ENCODE assay signal across 8 cellular contexts in genomic region chr17:17913695-17914332, GRCh38. TPM values are rescaled to one million over a fixed set of nuclear protein-coding genes. Genes with fewer than 3 reads are reported as not detected.
DNase-seq lines count a peak whose midpoint lies in the region; ATAC-seq, FAIRE-seq and TF ChIP-seq lines count a peak whose summit lies in the region.

No MANE protein-coding gene starts in this region.

- dilution Hi-C loops in keratinocyte (cut with MboI; ENCODE audit: extremely low pct_ligation_motif_present, low sequenced_read_pairs) = no loop called here

- no peaks in the 10 kb centered on the region for H3K4me1 Mint-ChIP-seq in stimulated activated memory B cell treated with anti-CD40 and anti-IgM and Interleukin-4, amounts not matched to agents 10 μg/mL and 1 μg/mL and 100 μg/mL, for 72 hours

- RAD21 ChIA-PET in GM12878 (lab: Charles Lee; ENCODE audit: unreplicated experiment) = interaction anchor here (1.5 kb wide), 1 partner anchor 120 kb away, joined by 3 read pairs; no protein-coding TSS in a partner anchor

- TF ChIP-seq EP300 in GM12878 (IDR thresholded peaks at IDR 0.05; ENCODE audit: borderline replicate concordance in 1 of 2, control insufficient read depth in 1 of 2, low read depth in 2 of 2, low read length in 2 of 2) = no peak

- H2AFZ ChIP-seq in GM12878 (ENCODE audit: control insufficient read depth, low read depth, low read length) (no peak overlapping the region), keratinocyte (ENCODE audit: control insufficient read depth, low read length) (no peak overlapping the region)

- in situ Hi-C loops in GM12878 (cut with MboI) = no loop called here

- peak; percentile 96 for DNase-seq in LHCN-M2 (ENCODE audit: low read depth)
- peak; percentile 74 for DNase-seq in RCC 7860 (ENCODE audit: low spot score)
- DNase-seq in GM12878 (ENCODE audit: low read depth, low spot score) = no peak
- peak; percentile 95 for DNase-seq in keratinocyte (ENCODE audit: low read depth, low spot score)
- peak; percentile 11 for DNase-seq in stimulated activated CD8-positive, alpha-beta memory T cell treated with anti-CD3 and anti-CD28 coated beads, Interleukin-15, amount 100 ng/mL, for 1 hour (ENCODE audit: low read depth)

- CTCF ChIA-PET in GM12878 (lab: Yijun Ruan, JAX) = interaction anchor here (1.7 kb wide), 1 partner anchor 23 kb away, joined by 8 read pairs; no protein-coding TSS in a partner anchor

- POLR2A ChIA-PET in GM12878 (lab: Charles Lee) = no interaction called here

- H3K4me1 ChIP-seq in GM12878 (ENCODE audit: control insufficient read depth, insufficient read depth, low read length) (peaks cover 1% of the 10 kb centered on the region), keratinocyte (ENCODE audit: control insufficient read depth, extremely low read depth, insufficient read depth, low read length) (peaks cover 26% of the 10 kb centered on the region)

- no peaks in the 10 kb centered on the region for H3K9me1 ChIP-seq in keratinocyte (ENCODE audit: control insufficient read depth, extremely low read depth, insufficient read depth, low read length)

- H4K20me1 ChIP-seq in GM12878 (ENCODE audit: control insufficient read depth, insufficient read depth) (no peaks in the 10 kb centered on the region), keratinocyte (ENCODE audit: control insufficient read depth, extremely low read depth, insufficient read depth, low read length) (no peaks in the 10 kb centered on the region)

- H3K27ac Mint-ChIP-seq in stimulated activated memory B cell treated with anti-CD40 and anti-IgM and Interleukin-4, amounts not matched to agents 10 μg/mL and 1 μg/mL and 100 μg/mL, for 72 hours = no peak overlapping the region

- H3K4me2 ChIP-seq in GM12878 (ENCODE audit: control insufficient read depth, insufficient read depth) (0 out of 2 replicates have a peak overlapping the region, but pooled peaks have one; percentile 3), keratinocyte (ENCODE audit: control insufficient read depth, extremely low read depth, insufficient read depth, low read depth, low read length) (peak overlapping the region; percentile 60)

- H3K9ac ChIP-seq in GM12878 (ENCODE audit: control insufficient read depth, insufficient read depth, low read length) = no peak overlapping the region
- H3K9ac ChIP-seq in keratinocyte (ENCODE audit: control insufficient read depth, extremely low read depth, insufficient read depth, low read length) = peak overlapping the region; percentile 45

- no peaks in the 10 kb centered on the region for H3K27me3 ChIP-seq in GM12878 (replicated peaks in 1 of 2; ENCODE audit: control insufficient read depth in 2 of 2, insufficient read depth in 2 of 2, low read length in 1 of 2)
- H3K27me3 ChIP-seq in keratinocyte (ENCODE audit: control insufficient read depth, extremely low read depth, insufficient read depth, low read length) = no peaks in the 10 kb centered on the region

- H3K4me3 ChIP-seq in GM12878 = no peak overlapping the region
- peak overlapping the region in 2 of 3 experiments; percentile 0 to 4 for H3K4me3 ChIP-seq in keratinocyte (ENCODE audit: control insufficient read depth in 2 of 3, extremely low read depth in 1 of 3, insufficient read depth in 2 of 3, low read depth in 1 of 3, low read length in 3 of 3)

- H3K27me3 Mint-ChIP-seq in stimulated activated memory B cell treated with anti-CD40 and anti-IgM and Interleukin-4, amounts not matched to agents 10 μg/mL and 1 μg/mL and 100 μg/mL, for 72 hours = no peaks in the 10 kb centered on the region

- H3K36me3 ChIP-seq in GM12878 (ENCODE audit: control insufficient read depth in 2 of 2, insufficient read depth in 2 of 2, low read length in 1 of 2) = no peaks in the 10 kb centered on the region
- peaks cover 0 to 2% of the 10 kb centered on the region in 2 experiments for H3K36me3 ChIP-seq in keratinocyte (ENCODE audit: control insufficient read depth in 2 of 2, extremely low read depth in 1 of 2, insufficient read depth in 2 of 2, low read length in 2 of 2)

- intact Hi-C loops in GM12878 (cut with micrococcal nuclease; ENCODE audit: unreplicated experiment) = no loop called here

- ATAC-seq in GM12878 (peak; percentile 76), GM21717 (IDR thresholded peaks at IDR 0.05; ENCODE audit: unreplicated experiment) (no peak)
- no peak for ATAC-seq in stimulated activated memory B cell treated with anti-CD40 and anti-IgM and Interleukin-4, amounts not matched to agents 10 μg/mL and 1 μg/mL and 100 μg/mL, for 72 hours

- WGBS in GM12878 (ENCODE audit: insufficient coverage, insufficient replicate concordance, low lambda C conversion rate, missing lambda C conversion rate) = 55% methylated on average over 4 of the region's 4 CpGs

- no peaks in the 10 kb centered on the region for H3K9me3 ChIP-seq in GM12878 (replicated peaks; ENCODE audit: control insufficient read depth, insufficient read depth, low read length)
- H3K9me3 ChIP-seq in keratinocyte (ENCODE audit: control insufficient read depth, low read depth, low read length) = no peaks in the 10 kb centered on the region

- no peaks in the 10 kb centered on the region for H3K79me2 ChIP-seq in GM12878 (ENCODE audit: control insufficient read depth, insufficient read depth, low read length)
- no peaks in the 10 kb centered on the region for H3K79me2 ChIP-seq in keratinocyte (ENCODE audit: control insufficient read depth, insufficient read depth, low read length)

- no TSS peak for BruUV-seq in GM12878 (replicated peaks; lab: Mats Ljungman, UMichigan)

- no peaks in the 10 kb centered on the region for H3K9me3 Mint-ChIP-seq in stimulated activated memory B cell treated with anti-CD40 and anti-IgM and Interleukin-4, amounts not matched to agents 10 μg/mL and 1 μg/mL and 100 μg/mL, for 72 hours

- TF ChIP-seq POLR2A in GM12878 (IDR thresholded peaks at IDR 0.05; ENCODE audit: low read depth, low read length) = no peak

- TF ChIP-seq RAD21 in GM12878 (IDR thresholded peaks at IDR 0.05; ENCODE audit: insufficient read depth, low read depth, low read length) = no peak

- no peak overlapping the region for H3K27ac ChIP-seq in GM12878 (ENCODE audit: control insufficient read depth, insufficient read depth)
- H3K27ac ChIP-seq in keratinocyte (ENCODE audit: control insufficient read depth, insufficient read depth, low read length) = peak overlapping the region; percentile 59

- SMC1A ChIA-PET in GM12878 (lab: Charles Lee; ENCODE audit: uncharacterized antibody, unreplicated experiment) = no interaction called here

- H3K36me3 Mint-ChIP-seq in stimulated activated memory B cell treated with anti-CD40 and anti-IgM and Interleukin-4, amounts not matched to agents 10 μg/mL and 1 μg/mL and 100 μg/mL, for 72 hours = no peaks in the 10 kb centered on the region

- FAIRE-seq in G401.6 (lab: Jason Lieb, UNC) = peak; percentile 34
- peak; percentile 78 for FAIRE-seq in RCC 7860 (lab: Jason Lieb, UNC)
- FAIRE-seq in GM12878 (lab: Jason Lieb, UNC) = no peak
- peak; percentile 100 for FAIRE-seq in keratinocyte (lab: Jason Lieb, UNC)

- H3K4me3 Mint-ChIP-seq in stimulated activated memory B cell treated with anti-CD40 and anti-IgM and Interleukin-4, amounts not matched to agents 10 μg/mL and 1 μg/mL and 100 μg/mL, for 72 hours = no peak overlapping the region

- TF ChIP-seq CTCF in GM12878 (IDR thresholded peaks at IDR 0.05 in 2 of 3, conservative IDR thresholded peaks at IDR 0.05 in 1 of 3; ENCODE audit: control insufficient read depth in 2 of 3, extremely low read depth in 1 of 3, insufficient read depth in 1 of 3, low read depth in 3 of 3, low read length in 3 of 3) (no peak), keratinocyte (optimal IDR thresholded peaks at IDR 0.05 in 1 of 3, IDR thresholded peaks at IDR 0.05 in 1 of 3, conservative IDR thresholded peaks at IDR 0.05 in 1 of 3; ENCODE audit: extremely low read depth in 1 of 3, insufficient read depth in 2 of 3, low read length in 3 of 3) (no peak)

RNA-seq across cellular contexts. Expression of gene TOM1L2, which starts 58.4 kb away (rescaled TPM):
- total RNA-seq in LHCN-M2 (2014; rRNA removed) (39.2 and 111 TPM in 2 replicates), GM12878 (2014; rRNA removed) (6.2 and 7.0 TPM in 2 replicates), GM12878 (2014; rRNA removed; fragmentation: Illumina TruSeq; extraction: Trizol) (5.2 and 6.4 TPM in 2 replicates), GM12878 (2021) (11.7 and 12.5 TPM in 2 replicates)
- polyA plus RNA-seq in LHCN-M2 (2012) = 48.1 TPM
- total RNA-seq in GM12878 (2013; cell fraction: nucleolus; rRNA removed) = 115 and 119 TPM in 2 replicates
- polyA plus RNA-seq in GM12878 (2011; ENCODE audit: low read depth) = 7.0 TPM
- polyA plus RNA-seq in GM12878 (2011; rRNA removed) (11.9 and 19.2 TPM in 2 replicates), GM12878 (2014; fragmentation: Illumina TruSeq; extraction: Trizol) (3.8 and 8.5 TPM in 2 replicates), GM12878 (2014; fragmentation: Nextera tagmentation; extraction: Ambion mirVana) (under 1 TPM; 0.19 to 0.42 TPM), GM12878 (2014; rRNA removed) (8.4 and 9.3 TPM in 2 replicates), GM12878 (2016; fragmentation: Nextera tagmentation; extraction: Ambion mirVana) (10 to 100 TPM in 1 of 2 experiments, 1 to 10 TPM in 1; 7.8 to 11.3 TPM), keratinocyte (36.3 to 54.0 TPM (median 39.5 TPM) in 3 replicates)
- polyA plus RNA-seq in GM12878 (2011; cell fraction: cytosol; rRNA removed) = 13.0 and 13.4 TPM in 2 replicates
- 57.4 and 71.7 TPM in 2 replicates for polyA plus RNA-seq in GM12878 (2011; cell fraction: nucleus; rRNA removed)
- polyA plus RNA-seq in GM12878 (2012) = 8.3 and 8.5 TPM in 2 replicates
- polyA minus RNA-seq in GM12878 (2011; rRNA and poly(A)+ RNA removed) = 28.2 and 32.6 TPM in 2 replicates
- 5.6 and 7.7 TPM in 2 replicates for polyA minus RNA-seq in GM12878 (2011; cell fraction: cytosol; rRNA and poly(A)+ RNA removed)
- 20.1 and 37.3 TPM in 2 replicates for polyA minus RNA-seq in GM12878 (2011; cell fraction: nucleus; rRNA and poly(A)+ RNA removed)
- 35.8 TPM for polyA plus RNA-seq in keratinocyte (2011; ENCODE audit: low read depth)
- 34.8 and 46.4 TPM in 2 replicates for polyA plus RNA-seq in keratinocyte (2011; cell fraction: cytosol; rRNA removed)
- polyA plus RNA-seq in keratinocyte (2011; cell fraction: nucleus; rRNA removed) = 102 and 124 TPM in 2 replicates
- 36.3 and 51.4 TPM in 2 replicates for polyA plus RNA-seq in keratinocyte (2012; ENCODE audit: low replicate concordance)
- polyA minus RNA-seq in keratinocyte = 58.4 to 133 TPM (median 75.2 TPM) in 3 replicates
- polyA minus RNA-seq in keratinocyte (2011; cell fraction: cytosol; rRNA and poly(A)+ RNA removed) = 45.7 TPM
- 76.4 and 115 TPM in 2 replicates for polyA minus RNA-seq in keratinocyte (2011; cell fraction: nucleus; rRNA and poly(A)+ RNA removed)

RNA-seq across cellular contexts. Expression of gene DRC3, which starts 58.8 kb away (rescaled TPM):
- 0.06 and 1.1 TPM in 2 replicates for total RNA-seq in LHCN-M2 (2014; rRNA removed)
- 1.4 TPM for polyA plus RNA-seq in LHCN-M2 (2012)
- 0.44 and 2.1 TPM in 2 replicates for total RNA-seq in GM12878 (2013; cell fraction: nucleolus; rRNA removed)
- total RNA-seq in GM12878 (2014; rRNA removed) = 0.28 and 0.38 TPM in 2 replicates
- total RNA-seq in GM12878 (2014; rRNA removed; fragmentation: Illumina TruSeq; extraction: Trizol) = not detected in 2 replicates
- total RNA-seq in GM12878 (2021) = not detected in 2 replicates
- 0.59 TPM for polyA plus RNA-seq in GM12878 (2011; ENCODE audit: low read depth)
- 0.13 and 0.34 TPM in 2 replicates for polyA plus RNA-seq in GM12878 (2011; rRNA removed)
- 0.03 and 0.15 TPM in 2 replicates for polyA plus RNA-seq in GM12878 (2011; cell fraction: cytosol; rRNA removed)
- polyA plus RNA-seq in GM12878 (2011; cell fraction: nucleus; rRNA removed) = 0.44 and 0.60 TPM in 2 replicates
- 0.74 and 1.1 TPM in 2 replicates for polyA plus RNA-seq in GM12878 (2012)
- polyA plus RNA-seq in GM12878 (2014; fragmentation: Illumina TruSeq; extraction: Trizol) = 0.18 TPM in 1 of 2 replicates, not detected in the other
- polyA plus RNA-seq in GM12878 (2014; fragmentation: Nextera tagmentation; extraction: Ambion mirVana) = under 1 TPM; 0.60 to 0.71 TPM
- polyA plus RNA-seq in GM12878 (2014; rRNA removed) = not detected in 2 replicates
- polyA plus RNA-seq in GM12878 (2016; fragmentation: Nextera tagmentation; extraction: Ambion mirVana) = 1 to 10 TPM; 1.9 to 2.3 TPM
- polyA minus RNA-seq in GM12878 (2011; rRNA and poly(A)+ RNA removed) = 0.15 and 0.37 TPM in 2 replicates
- polyA minus RNA-seq in GM12878 (2011; cell fraction: cytosol; rRNA and poly(A)+ RNA removed) = not detected in 2 replicates
- not detected in 2 replicates for polyA minus RNA-seq in GM12878 (2011; cell fraction: nucleus; rRNA and poly(A)+ RNA removed)
- 0.42 to 0.80 TPM (median 0.69 TPM) in 3 replicates for polyA plus RNA-seq in keratinocyte
- polyA plus RNA-seq in keratinocyte (2011; ENCODE audit: low read depth) = not detected
- polyA plus RNA-seq in keratinocyte (2011; cell fraction: cytosol; rRNA removed) = 0.13 and 0.19 TPM in 2 replicates
- polyA plus RNA-seq in keratinocyte (2011; cell fraction: nucleus; rRNA removed) = 0.98 and 1.1 TPM in 2 replicates
- polyA plus RNA-seq in keratinocyte (2012; ENCODE audit: low replicate concordance) = 0.93 and 1.7 TPM in 2 replicates
- polyA minus RNA-seq in keratinocyte = 0.74 to 1.9 TPM (median 1.5 TPM) in 3 replicates
- polyA minus RNA-seq in keratinocyte (2011; cell fraction: cytosol; rRNA and poly(A)+ RNA removed) = not detected
- 0.32 and 0.47 TPM in 2 replicates for polyA minus RNA-seq in keratinocyte (2011; cell fraction: nucleus; rRNA and poly(A)+ RNA removed)
